ENCODE assay signal across 23 cellular contexts in genomic region chr18:12067671-12068070, GRCh38. TPM values are rescaled to one million over a fixed set of nuclear protein-coding genes. Genes with fewer than 3 reads are reported as not detected.
DNase-seq lines count a peak whose midpoint lies in the region; ATAC-seq and TF ChIP-seq lines count a peak whose summit lies in the region.
"Had no signal": no experiment of that assay in that cellular context is flagged by ENCODE, and none has a peak within 500 bp of the region (broad histone marks: within the 10 kb centered on the region; RNA-seq: fewer than 3 reads in every experiment).

No MANE protein-coding gene starts in this region.

- H3K27ac Mint-ChIP-seq in stimulated activated naive CD8-positive, alpha-beta T cell treated with anti-CD3 and anti-CD28 coated beads, Interleukin-15, amount 100 ng/mL, for 72 hours: no peak overlapping the region
- H3K27ac Mint-ChIP-seq: CD14-positive monocyte; CD4-positive, alpha-beta T cell; CD8-positive, alpha-beta memory T cell; HFFc6 had no signal

- DNase-seq in stimulated activated naive CD8-positive, alpha-beta T cell treated with anti-CD3 and anti-CD28 coated beads, Interleukin-15, amount 100 ng/mL, for 72 hours: no peak
- no peak for DNase-seq in stimulated activated naive CD8-positive, alpha-beta T cell treated with anti-CD3 and anti-CD28 coated beads, Interleukin-15, Interleukin-2, amounts not matched to agents 100 U/mL and 50 U/mL, for 24 hours
- DNase-seq in omental fat pad (ENCODE audit: low spot score) (no peak), SHP77 treated with DMSO at 0.1 percent for 48 hours (lab: John Stamatoyannopoulos, UW) (no peak), HPDE6-E6E7 (ENCODE audit: extremely low spot score) (no peak)
- DNase-seq: ACHN; AML-193; BE2C; Calu3; CD4-positive, alpha-beta T cell; CD8-positive, alpha-beta memory T cell; DMS53; DMS79 treated with DMSO at 0.1 percent for 48 hours; GF-D8; GOT3; HCEC 1CT; HFFc6 had no signal

- no peak overlapping the region for H3K4me3 Mint-ChIP-seq in stimulated activated naive CD8-positive, alpha-beta T cell treated with anti-CD3 and anti-CD28 coated beads, Interleukin-15, amount 100 ng/mL, for 72 hours
- H3K4me3 Mint-ChIP-seq: CD14-positive monocyte; CD4-positive, alpha-beta T cell; CD8-positive, alpha-beta memory T cell; HFFc6 had no signal

- ATAC-seq in stimulated activated naive CD8-positive, alpha-beta T cell treated with anti-CD3 and anti-CD28 coated beads, Interleukin-15, amount 100 ng/mL, for 72 hours: peak; percentile 45
- no peak for ATAC-seq in stimulated activated naive CD8-positive, alpha-beta T cell treated with anti-CD3 and anti-CD28 coated beads, Interleukin-15, Interleukin-2, amounts not matched to agents 100 U/mL and 50 U/mL, for 24 hours
- ATAC-seq in esophagus mucosa (peak; percentile 26), omental fat pad (ENCODE audit: low FRiP score) (peak; percentile 35), GM18517 (IDR thresholded peaks at IDR 0.05; ENCODE audit: unreplicated experiment) (no peak)
- ATAC-seq: A549 had no signal

- H3K9me3 Mint-ChIP-seq in stimulated activated naive CD8-positive, alpha-beta T cell treated with anti-CD3 and anti-CD28 coated beads, Interleukin-15, amount 100 ng/mL, for 72 hours: no peaks in the 10 kb centered on the region
- H3K9me3 Mint-ChIP-seq: CD4-positive, alpha-beta T cell; CD8-positive, alpha-beta memory T cell; HFFc6 had no signal

- TF ChIP-seq CTCF in omental fat pad (IDR thresholded peaks at IDR 0.05): no peak

- peaks cover 14% of the 10 kb centered on the region for H3K27me3 Mint-ChIP-seq in stimulated activated naive CD8-positive, alpha-beta T cell treated with anti-CD3 and anti-CD28 coated beads, Interleukin-15, amount 100 ng/mL, for 72 hours

- H3K4me1 Mint-ChIP-seq in stimulated activated naive CD8-positive, alpha-beta T cell treated with anti-CD3 and anti-CD28 coated beads, Interleukin-15, amount 100 ng/mL, for 72 hours: no peaks in the 10 kb centered on the region
- H3K4me1 Mint-ChIP-seq: CD14-positive monocyte; CD8-positive, alpha-beta memory T cell had no signal

RNA-seq across cellular contexts. Expression of gene ANKRD62, which starts 26.0 kb away (rescaled TPM):
- total RNA-seq in esophagus mucosa (0.48 TPM), omental fat pad (not detected)
- total RNA-seq: Calu3; CD4-positive, alpha-beta T cell; CD8-positive, alpha-beta memory T cell; Daoy; G401; HFFc6 had no signal

Comparison
In these comparisons a context has a peak if more than half of its experiments do, and no peak if none do; other contexts are left out.
1. ATAC-seq: peak in stimulated activated naive CD8-positive, alpha-beta T cell treated with anti-CD3 and anti-CD28 coated beads, Interleukin-15, amount 100 ng/mL, for 72 hours (single experiment), esophagus mucosa (single experiment) and omental fat pad (single experiment); none in stimulated activated naive CD8-positive, alpha-beta T cell treated with anti-CD3 and anti-CD28 coated beads, Interleukin-15, Interleukin-2, amounts not matched to agents 100 U/mL and 50 U/mL, for 24 hours (single experiment) and GM18517 (single experiment).